35 cellular contexts compared by ENCODE assay signal in the genomic region with DNA sequence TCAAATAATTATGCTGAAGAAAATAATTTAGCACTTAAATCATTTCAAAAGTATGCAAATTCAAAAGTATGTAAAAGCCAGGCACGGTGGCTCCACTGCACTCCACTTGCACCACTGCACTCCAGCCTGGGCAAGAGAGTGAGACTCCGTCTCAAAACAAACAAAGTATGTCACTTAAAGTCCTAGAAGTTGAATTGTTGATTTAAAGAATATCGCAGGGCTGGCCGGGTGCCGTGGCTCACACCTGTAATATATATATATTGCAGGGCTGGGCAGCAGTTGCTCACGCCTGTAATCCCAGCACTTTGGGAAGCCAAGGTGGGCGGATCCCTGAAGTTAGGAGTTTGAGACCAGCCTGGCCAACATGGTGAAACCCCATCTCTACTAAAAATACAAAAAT. TPM values are rescaled to one million over a fixed set of nuclear protein-coding genes. Genes with fewer than 3 reads are reported as not detected.
"Had no signal": no experiment of that assay in that cellular context is flagged by ENCODE, and none has a peak within 500 bp of the region (broad histone marks: within the 10 kb centered on the region; RNA-seq: fewer than 3 reads in every experiment).

No MANE protein-coding gene starts in this region.

- H3K4me2 ChIP-seq: neural progenitor cell, smooth muscle cell had no signal

- H2AFZ ChIP-seq: neural progenitor cell, parathyroid adenoma had no signal

- H3K79me2 ChIP-seq: parathyroid adenoma had no signal

- H3K36me3 Mint-ChIP-seq: naive thymus-derived CD4-positive, alpha-beta T cell; natural killer cell; neural progenitor cell; stimulated activated memory B cell treated with anti-CD40 and anti-IgM and Interleukin-4, amounts not matched to agents 10 μg/mL and 1 μg/mL and 100 μg/mL, for 72 hours; type B pancreatic cell had no signal

- H3K36me3 ChIP-seq: neural progenitor cell, ovary, spleen, suprapubic skin, tibial nerve, vagina had no signal

- H3K4me1 ChIP-seq: neural progenitor cell, parathyroid adenoma, testis, vagina had no signal

- FAIRE-seq: urothelium cell line had no signal

- DNase-seq: naive thymus-derived CD4-positive, alpha-beta T cell; natural killer cell; occipital lobe; ovary; posterior cingulate gyrus; psoas muscle; right cardiac atrium; spleen; stimulated activated CD4-positive, alpha-beta T cell treated with anti-CD3 and anti-CD28 coated beads, Interleukin-12 subunit alpha, Interleukin-12 subunit beta, amount 100 ng/mL, for 4 hours; stimulated activated CD4-positive, alpha-beta T cell treated with anti-CD3 and anti-CD28 coated beads, Interleukin-1b, Interleukin-23, amount 100 ng/mL, for 48 hours; stimulated activated CD4-positive, alpha-beta T cell treated with anti-CD3 and anti-CD28 coated beads, Interleukin-4, amount 100 ng/mL, for 1 hour; stimulated activated CD4-positive, alpha-beta T cell treated with anti-CD3 and anti-CD28 coated beads, Interleukin-4, amount 100 ng/mL, for 4 hours; stimulated activated CD8-positive, alpha-beta memory T cell treated with anti-CD3 and anti-CD28 coated beads, Interleukin-4, amount 100 ng/mL, for 48 hours; stimulated activated naive CD4-positive, alpha-beta T cell; stimulated activated naive CD8-positive, alpha-beta T cell treated with anti-CD3 and anti-CD28 coated beads, Interleukin-15, amount 100 ng/mL, for 72 hours; stimulated activated naive CD8-positive, alpha-beta T cell treated with anti-CD3 and anti-CD28 coated beads, Interleukin-15, Interleukin-2, amounts not matched to agents 100 U/mL and 50 U/mL, for 24 hours; substantia nigra; testis had no signal

- H3K4me3 Mint-ChIP-seq: naive thymus-derived CD4-positive, alpha-beta T cell; natural killer cell; nephron; neural progenitor cell; stimulated activated memory B cell treated with anti-CD40 and anti-IgM and Interleukin-4, amounts not matched to agents 10 μg/mL and 1 μg/mL and 100 μg/mL, for 72 hours; stimulated activated naive CD8-positive, alpha-beta T cell treated with anti-CD3 and anti-CD28 coated beads, Interleukin-15, amount 100 ng/mL, for 72 hours; type B pancreatic cell had no signal

- H3K9me3 ChIP-seq: ovary, psoas muscle, spleen, suprapubic skin, testis, tibial nerve, vagina had no signal

- H3K4me1 Mint-ChIP-seq: nephron had no signal

- H3K9me3 Mint-ChIP-seq: naive thymus-derived CD4-positive, alpha-beta T cell; natural killer cell; nephron; neural progenitor cell; stimulated activated memory B cell treated with anti-CD40 and anti-IgM and Interleukin-4, amounts not matched to agents 10 μg/mL and 1 μg/mL and 100 μg/mL, for 72 hours; stimulated activated naive CD8-positive, alpha-beta T cell treated with anti-CD3 and anti-CD28 coated beads, Interleukin-15, amount 100 ng/mL, for 72 hours; type B pancreatic cell had no signal

- H3K27ac ChIP-seq: neural progenitor cell, ovary, parathyroid adenoma, psoas muscle, skin epidermis, spleen, suprapubic skin, testis, tibial nerve, vagina had no signal

- H3K4me3 ChIP-seq: neural progenitor cell, ovary, psoas muscle, skin epidermis, smooth muscle cell, spleen, suprapubic skin, testis, tibial nerve, vagina had no signal

- H3K27ac Mint-ChIP-seq: naive thymus-derived CD4-positive, alpha-beta T cell; natural killer cell; nephron; neural progenitor cell; progenitor cell of endocrine pancreas; stimulated activated memory B cell treated with anti-CD40 and anti-IgM and Interleukin-4, amounts not matched to agents 10 μg/mL and 1 μg/mL and 100 μg/mL, for 72 hours; stimulated activated naive CD8-positive, alpha-beta T cell treated with anti-CD3 and anti-CD28 coated beads, Interleukin-15, amount 100 ng/mL, for 72 hours; type B pancreatic cell had no signal

- H3K27me3 ChIP-seq: neural progenitor cell, ovary, spleen, suprapubic skin, testis, tibial nerve, vagina had no signal

- H3K9ac ChIP-seq: neural progenitor cell, parathyroid adenoma had no signal

- ATAC-seq: naive thymus-derived CD4-positive, alpha-beta T cell; natural killer cell; psoas muscle; right cardiac atrium; sciatic nerve; stimulated activated memory B cell treated with anti-CD40 and anti-IgM and Interleukin-4, amounts not matched to agents 10 μg/mL and 1 μg/mL and 100 μg/mL, for 72 hours; stimulated activated naive CD8-positive, alpha-beta T cell treated with anti-CD3 and anti-CD28 coated beads, Interleukin-15, amount 100 ng/mL, for 72 hours; stimulated activated naive CD8-positive, alpha-beta T cell treated with anti-CD3 and anti-CD28 coated beads, Interleukin-15, Interleukin-2, amounts not matched to agents 100 U/mL and 50 U/mL, for 24 hours had no signal

- H3K27me3 Mint-ChIP-seq: naive thymus-derived CD4-positive, alpha-beta T cell; progenitor cell of endocrine pancreas; stimulated activated memory B cell treated with anti-CD40 and anti-IgM and Interleukin-4, amounts not matched to agents 10 μg/mL and 1 μg/mL and 100 μg/mL, for 72 hours; stimulated activated naive CD8-positive, alpha-beta T cell treated with anti-CD3 and anti-CD28 coated beads, Interleukin-15, amount 100 ng/mL, for 72 hours; type B pancreatic cell had no signal

RNA-seq across cellular contexts. Expression of gene CTXND2, which starts 30.5 kb away (rescaled TPM):
- total RNA-seq: naive thymus-derived CD4-positive, alpha-beta T cell; natural killer cell; occipital lobe; osteoblast; ovary; progenitor cell of endocrine pancreas; psoas muscle; renal cortical epithelial cell; right cardiac atrium; sciatic nerve; smooth muscle cell; spleen; suprapubic skin; tibial nerve; ureter; vagina had no signal
- polyA plus RNA-seq: naive thymus-derived CD4-positive, alpha-beta T cell; neural cell; ovary; psoas muscle; right cardiac atrium; smooth muscle cell; spleen had no signal
